Comparison of ENCODE assay signal across 21 cellular contexts in genomic region chr5:125249400-125249799, GRCh38.
DNase-seq lines count a peak whose midpoint lies in the region; ATAC-seq and TF ChIP-seq lines count a peak whose summit lies in the region.
"Had no signal": no experiment of that assay in that cellular context is flagged by ENCODE, and none has a peak within 500 bp of the region (broad histone marks: within the 10 kb centered on the region; RNA-seq: fewer than 3 reads in every experiment).

No MANE protein-coding gene starts in this region.

- no peak overlapping the region for H3K4me3 ChIP-seq in mammary epithelial cell (replicated peaks in 1 of 3; ENCODE audit: insufficient read depth in 1 of 3, low read depth in 2 of 3, low read length in 3 of 3)
- no peak overlapping the region for H3K4me3 ChIP-seq in Panc1 (ENCODE audit: low read depth in 2 of 2, low read length in 2 of 2)
- H3K4me3 ChIP-seq in hepatocyte, result no peak overlapping the region
- H3K4me3 ChIP-seq: A549; BLaER1 treated with 17β-estradiol and CSF1 and Interleukin-3, amounts not matched to agents 10 nM and 100 nM; GM23248 had no signal

- no peaks in the 10 kb centered on the region for H3K4me1 Mint-ChIP-seq in MCF 10A (ENCODE audit: insufficient read depth, unreplicated experiment)
- H3K4me1 Mint-ChIP-seq: CD14-positive monocyte; CD8-positive, alpha-beta memory T cell; H9 had no signal

- ATAC-seq in Panc1 (no peak), Right ventricle myocardium inferior (no peak), HG03457 (IDR thresholded peaks at IDR 0.05; ENCODE audit: unreplicated experiment) (no peak)
- ATAC-seq: A549, HCT116 had no signal

- in situ Hi-C loops in mammary epithelial cell (cut with MboI; ENCODE audit: low sequenced_read_pairs in 2 of 2), result no loop called here
- in situ Hi-C loops in Panc1 (cut with HindIII; ENCODE audit: low pct_unique_long_range_greater_than_20kb, low sequenced_read_pairs), result no loop called here

- CTCF ChIA-PET in mammary epithelial cell (lab: Charles Lee; ENCODE audit: low non-redundant PET) (no interaction called here), MCF 10A (lab: Yijun Ruan, JAX) (interaction anchor here (0.6 kb wide), 1 partner anchor 84 kb away, joined by 7 read pairs; no protein-coding TSS in a partner anchor), Panc1 (lab: Charles Lee) (no interaction called here)

- POLR2A ChIA-PET in MCF 10A (lab: Yijun Ruan, JAX), result interaction anchor here (0.7 to 1.3 kb wide), 2 partner anchors 11 to 40 kb away, joined by 3 to 4 read pairs; no protein-coding TSS in a partner anchor
- POLR2A ChIA-PET in Panc1 (lab: Charles Lee), result interaction anchor here (0.7 kb wide), 1 partner anchor 502 kb away, joined by 3 read pairs; no protein-coding TSS in a partner anchor

- dilution Hi-C loops in mammary epithelial cell (cut with HindIII; ENCODE audit: low sequenced_read_pairs), result no loop called here

- TF ChIP-seq CTCF in mammary epithelial cell (conservative IDR thresholded peaks at IDR 0.05 in 1 of 2, IDR thresholded peaks at IDR 0.05 in 1 of 2; ENCODE audit: extremely low read depth in 1 of 2, insufficient read depth in 1 of 2, low read depth in 1 of 2, low read length in 2 of 2), result no peak
- TF ChIP-seq CTCF in MCF 10A (IDR thresholded peaks at IDR 0.05; ENCODE audit: unreplicated experiment), result no peak
- no peak for TF ChIP-seq CTCF in Panc1 (IDR thresholded peaks at IDR 0.05)
- no peak for TF ChIP-seq CTCF in hepatocyte (IDR thresholded peaks at IDR 0.05; ENCODE audit: poor library complexity)

- H4K20me1 ChIP-seq in mammary epithelial cell (ENCODE audit: insufficient read depth, low read length) (no peaks in the 10 kb centered on the region), hepatocyte (ENCODE audit: insufficient read depth, poor library complexity, severe bottlenecking) (no peaks in the 10 kb centered on the region)
- H4K20me1 ChIP-seq: BLaER1 treated with 17β-estradiol and CSF1 and Interleukin-3, amounts not matched to agents 10 nM and 100 nM had no signal

- no TSS peak for BruUV-seq in mammary epithelial cell (replicated peaks; lab: Mats Ljungman, UMichigan)
- no TSS peak for BruUV-seq in MCF 10A (replicated peaks; lab: Mats Ljungman, UMichigan)
- no TSS peak for BruUV-seq in Panc1 (replicated peaks; lab: Mats Ljungman, UMichigan)

- H3K79me2 ChIP-seq in mammary epithelial cell (ENCODE audit: insufficient read depth, low read length) (no peaks in the 10 kb centered on the region), hepatocyte (no peaks in the 10 kb centered on the region)

- no peaks in the 10 kb centered on the region for H3K9me2 ChIP-seq in hepatocyte (replicated peaks; ENCODE audit: insufficient read depth)

- peak; percentile 33 for DNase-seq in mammary epithelial cell
- no peak for DNase-seq in MCF 10A (ENCODE audit: unreplicated experiment)
- DNase-seq in Panc1 (ENCODE audit: low read depth, low spot score), result no peak
- no peak for DNase-seq in hepatocyte (ENCODE audit: low spot score)
- DNase-seq in Right ventricle myocardium inferior (ENCODE audit: missing footprints), result no peak
- no peak for DNase-seq in DMS 273 (lab: John Stamatoyannopoulos, UW; ENCODE audit: unreplicated experiment)
- DNase-seq: 8988T; ACHN; AML-193; BE2C; CD4-positive, alpha-beta T cell; CD8-positive, alpha-beta memory T cell; DMS53; DMS79 treated with DMSO at 0.1 percent for 48 hours; GM23248; H9 had no signal

- H2AFZ ChIP-seq in mammary epithelial cell (ENCODE audit: low read depth, low read length) (no peak overlapping the region), hepatocyte (peak overlapping the region; percentile 21)
- H2AFZ ChIP-seq: GM23248 had no signal

- H3K4me2 ChIP-seq in mammary epithelial cell (ENCODE audit: insufficient read depth, low read depth, low read length) (no peak overlapping the region), hepatocyte (no peak overlapping the region)
- H3K4me2 ChIP-seq: A549; BLaER1 treated with 17β-estradiol and CSF1 and Interleukin-3, amounts not matched to agents 10 nM and 100 nM had no signal

- no peak overlapping the region for H3K9ac ChIP-seq in mammary epithelial cell (ENCODE audit: insufficient read depth, low read length)
- H3K9ac ChIP-seq: BLaER1 treated with 17β-estradiol and CSF1 and Interleukin-3, amounts not matched to agents 10 nM and 100 nM; GM23248 had no signal

- H3K36me3 ChIP-seq in mammary epithelial cell (ENCODE audit: insufficient read depth, low read length) (no peaks in the 10 kb centered on the region), Panc1 (ENCODE audit: control insufficient read depth, insufficient read depth, low read length) (no peaks in the 10 kb centered on the region), hepatocyte (replicated peaks; ENCODE audit: insufficient read depth, low read depth) (no peaks in the 10 kb centered on the region)
- H3K36me3 ChIP-seq: BE2C had no signal

- H3K27ac ChIP-seq in mammary epithelial cell (ENCODE audit: insufficient read depth, low read depth, low read length) (no peak overlapping the region), Panc1 (ENCODE audit: low read length) (peak overlapping the region; percentile 35; the same call in 1 of the 2 replicates), hepatocyte (no peak overlapping the region)
- H3K27ac ChIP-seq: A549; BLaER1 treated with 17β-estradiol and CSF1 and Interleukin-3, amounts not matched to agents 10 nM and 100 nM; GM23248 had no signal

- H3K4me1 ChIP-seq in mammary epithelial cell (ENCODE audit: insufficient read depth, low read length) (no peaks in the 10 kb centered on the region), Panc1 (ENCODE audit: control insufficient read depth, insufficient read depth, low read length) (no peaks in the 10 kb centered on the region), hepatocyte (ENCODE audit: insufficient read depth) (no peaks in the 10 kb centered on the region)
- H3K4me1 ChIP-seq: A549; BE2C; BLaER1 treated with 17β-estradiol and CSF1 and Interleukin-3, amounts not matched to agents 10 nM and 100 nM had no signal

- peaks cover 24% of the 10 kb centered on the region for H3K9me3 Mint-ChIP-seq in MCF 10A (ENCODE audit: unreplicated experiment)

- no peaks in the 10 kb centered on the region for H3K27me3 Mint-ChIP-seq in MCF 10A (ENCODE audit: insufficient read depth, unreplicated experiment)
- H3K27me3 Mint-ChIP-seq: CD4-positive, alpha-beta T cell; CD8-positive, alpha-beta memory T cell had no signal

- H3K27me3 ChIP-seq in mammary epithelial cell (ENCODE audit: insufficient read depth, low read length) (no peaks in the 10 kb centered on the region), Panc1 (ENCODE audit: control insufficient read depth, insufficient read depth, low read length) (no peaks in the 10 kb centered on the region), hepatocyte (no peaks in the 10 kb centered on the region)
- H3K27me3 ChIP-seq: BE2C; BLaER1 treated with 17β-estradiol and CSF1 and Interleukin-3, amounts not matched to agents 10 nM and 100 nM had no signal

- no peaks in the 10 kb centered on the region for H3K36me3 Mint-ChIP-seq in MCF 10A (ENCODE audit: insufficient read depth, unreplicated experiment)
- H3K36me3 Mint-ChIP-seq: CD14-positive monocyte; CD8-positive, alpha-beta memory T cell had no signal

- 23% methylated on average over 2 of the region's 2 CpGs for WGBS in mammary epithelial cell (ENCODE audit: low coverage, missing lambda C conversion rate)
- 64% methylated on average over 2 of the region's 2 CpGs for WGBS in hepatocyte (ENCODE audit: low lambda C conversion rate, missing lambda C conversion rate)

- no peak overlapping the region for H3K27ac Mint-ChIP-seq in MCF 10A (ENCODE audit: low read depth, unreplicated experiment)
- H3K27ac Mint-ChIP-seq: CD14-positive monocyte; CD4-positive, alpha-beta T cell; CD8-positive, alpha-beta memory T cell; H9 had no signal

- no peak overlapping the region for H3K4me3 Mint-ChIP-seq in MCF 10A (ENCODE audit: unreplicated experiment)
- H3K4me3 Mint-ChIP-seq: CD14-positive monocyte; CD4-positive, alpha-beta T cell; CD8-positive, alpha-beta memory T cell; H9 had no signal

- intact Hi-C loops in mammary epithelial cell (cut with micrococcal nuclease), result no loop called here
- intact Hi-C loops in MCF 10A (cut with micrococcal nuclease), result no loop called here
- intact Hi-C loops in Panc1 (cut with micrococcal nuclease; ENCODE audit: unreplicated experiment), result no loop called here
- intact Hi-C loops in Right ventricle myocardium inferior (cut with DNase I), result no loop called here

- H3K9me3 ChIP-seq in mammary epithelial cell (replicated peaks; ENCODE audit: insufficient read depth, low read length) (peaks cover 8% of the 10 kb centered on the region), Panc1 (ENCODE audit: control insufficient read depth, insufficient read depth, low read depth, low read length) (peaks cover 1% of the 10 kb centered on the region; the same call in 1 of the 2 replicates), hepatocyte (ENCODE audit: low read depth) (no peaks in the 10 kb centered on the region)
- H3K9me3 ChIP-seq: BE2C had no signal
